In the genomic region with DNA sequence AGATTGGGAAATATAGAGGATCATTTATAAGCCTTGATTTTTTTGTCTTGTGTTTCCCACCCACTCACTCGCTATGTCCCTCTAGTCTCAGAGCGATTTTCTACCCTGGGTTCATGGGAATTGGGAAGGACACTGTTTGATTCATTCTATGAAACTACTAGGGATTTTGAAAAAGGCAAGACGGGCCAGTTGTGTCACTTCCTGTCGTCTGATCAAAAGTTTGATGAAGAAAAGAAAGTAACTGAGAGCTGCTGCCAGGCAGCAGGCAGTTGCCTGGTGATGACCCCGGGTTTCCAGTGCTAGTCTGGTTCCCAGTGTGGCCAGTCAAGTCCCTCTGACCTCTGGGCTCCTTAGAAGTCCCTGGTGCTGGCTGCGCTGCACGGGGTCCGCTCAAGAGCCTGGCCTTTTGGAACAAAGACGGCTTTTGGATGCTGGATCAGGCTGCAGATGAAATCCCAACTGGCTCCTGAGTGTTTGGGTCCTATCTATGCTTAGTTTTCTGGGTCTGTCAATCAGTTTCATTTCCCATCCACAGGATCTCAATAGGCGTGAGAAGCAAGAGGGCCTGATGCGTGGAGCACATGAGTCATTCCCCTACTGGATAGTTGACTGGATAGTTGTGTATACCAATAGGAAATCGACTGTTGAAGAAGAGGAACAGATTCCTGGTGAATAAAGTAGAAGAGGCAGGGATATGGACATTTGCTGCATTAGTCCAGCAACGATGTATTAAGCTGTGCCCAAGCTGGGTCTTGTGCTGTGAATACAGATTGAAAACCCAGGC, we compare ENCODE assay signal across 13 cellular contexts.
A peak's percentile ranks its signal among the peaks of the same experiment; 100 is the strongest.
DNase-seq lines count a peak whose midpoint lies in the region; TF ChIP-seq lines count a peak whose summit lies in the region.
"Had no signal": no experiment of that assay in that cellular context is flagged by ENCODE, and none has a peak within 500 bp of the region (broad histone marks: within the 10 kb centered on the region; RNA-seq: fewer than 3 reads in every experiment).

No MANE protein-coding gene starts in this region.

- no peak overlapping the region for H3K9ac ChIP-seq in H9 (ENCODE audit: extremely low read depth, insufficient read length, low read length)

- no peaks in the 10 kb centered on the region for H3K79me1 ChIP-seq in H9 (ENCODE audit: insufficient read depth, low read depth, low read length, poor library complexity, severe bottlenecking)

- TF ChIP-seq POLR2A in breast epithelium (IDR thresholded peaks at IDR 0.05), result no peak

- H2AFZ ChIP-seq in H9 (ENCODE audit: low read length), result no peak overlapping the region

- H3K27me3 Mint-ChIP-seq in CD4-positive, alpha-beta memory T cell, result no peaks in the 10 kb centered on the region
- H3K27me3 Mint-ChIP-seq in H9 (ENCODE audit: low read depth), result no peaks in the 10 kb centered on the region
- no peaks in the 10 kb centered on the region for H3K27me3 Mint-ChIP-seq in activated CD4-positive, alpha-beta memory T cell treated with anti-CD3 and anti-CD28 coated beads for 36 hours

- POLR2A ChIA-PET in CD4-positive, alpha-beta memory T cell (lab: Charles Lee; ENCODE audit: partially characterized antibody), result interaction anchor here (1.8 kb wide), 1 partner anchor 10 kb away, joined by 5 read pairs; no protein-coding TSS in a partner anchor
- POLR2A ChIA-PET in activated CD4-positive, alpha-beta memory T cell treated with anti-CD3 and anti-CD28 coated beads for 36 hours (lab: Charles Lee), result interaction anchor here (1.4 kb wide), 1 partner anchor 119 kb away, joined by 4 read pairs; the partner anchor contains the start of gene RUVBL1

- no peaks in the 10 kb centered on the region for H3K9me3 Mint-ChIP-seq in CD4-positive, alpha-beta memory T cell
- no peaks in the 10 kb centered on the region for H3K9me3 Mint-ChIP-seq in H9
- no peaks in the 10 kb centered on the region for H3K9me3 Mint-ChIP-seq in activated CD4-positive, alpha-beta memory T cell treated with anti-CD3 and anti-CD28 coated beads for 36 hours

- H3K4me1 ChIP-seq in CD4-positive, alpha-beta memory T cell (ENCODE audit: insufficient read depth, low read length), result peaks cover 11% of the 10 kb centered on the region
- H3K4me1 ChIP-seq in H9 (ENCODE audit: insufficient read depth, low read length) (no peaks in the 10 kb centered on the region), tibial artery (no peaks in the 10 kb centered on the region), breast epithelium (no peaks in the 10 kb centered on the region)
- H3K4me1 ChIP-seq: thyroid gland had no signal

- H3K27ac ChIP-seq in CD4-positive, alpha-beta memory T cell (ENCODE audit: low read depth, low read length), result peak overlapping the region; percentile 10
- H3K27ac ChIP-seq in H9 (ENCODE audit: insufficient read length, low read depth, low read length), result no peak overlapping the region
- no peak overlapping the region for H3K27ac ChIP-seq in tibial artery
- H3K27ac ChIP-seq in breast epithelium, result no peak overlapping the region
- H3K27ac ChIP-seq: thyroid gland had no signal

- no peak overlapping the region for H2AK5ac ChIP-seq in H9 (ENCODE audit: insufficient read length, low read length)

- H2BK15ac ChIP-seq in H9 (ENCODE audit: low read depth, low read length), result no peak overlapping the region

- no peak overlapping the region for H2BK5ac ChIP-seq in H9 (ENCODE audit: insufficient read length, low read length)

- H3K27ac Mint-ChIP-seq in CD4-positive, alpha-beta memory T cell, result peak overlapping the region in 6 of 7 donors; percentile 40 to 92 (median 60)
- peak overlapping the region in 2 of 3 experiments; percentile 21 to 56; a peak in 2 of 7 replicates for H3K27ac Mint-ChIP-seq in H9
- H3K27ac Mint-ChIP-seq in activated CD4-positive, alpha-beta memory T cell treated with anti-CD3 and anti-CD28 coated beads for 36 hours, result peak overlapping the region; percentile 76

- H3K14ac ChIP-seq in H9 (ENCODE audit: insufficient read depth, low read length), result no peak overlapping the region

- no peak overlapping the region for H3T11ph ChIP-seq in H9 (ENCODE audit: low read length)

- no peaks in the 10 kb centered on the region for H3K79me2 ChIP-seq in H9 (ENCODE audit: insufficient read depth, low read length)

- peaks cover 26 to 31% of the 10 kb centered on the region in 2 donors for H3K36me3 Mint-ChIP-seq in CD4-positive, alpha-beta memory T cell
- no peaks in the 10 kb centered on the region for H3K36me3 Mint-ChIP-seq in H9 (ENCODE audit: insufficient read depth in 1 of 3, low read depth in 3 of 3)
- H3K36me3 Mint-ChIP-seq in activated CD4-positive, alpha-beta memory T cell treated with anti-CD3 and anti-CD28 coated beads for 36 hours, result peaks cover 10% of the 10 kb centered on the region

- TF ChIP-seq CTCF in H9 (conservative IDR thresholded peaks at IDR 0.05), result no peak
- no peak for TF ChIP-seq CTCF in tibial artery (IDR thresholded peaks at IDR 0.05)
- no peak for TF ChIP-seq CTCF in breast epithelium (IDR thresholded peaks at IDR 0.05)

- H3K4me3 ChIP-seq in CD4-positive, alpha-beta memory T cell (ENCODE audit: low read length in 2 of 2), result peak overlapping the region in 1 of 2 donors; percentile 9
- no peak overlapping the region for H3K4me3 ChIP-seq in tibial artery
- H3K4me3 ChIP-seq in breast epithelium, result no peak overlapping the region
- H3K4me3 ChIP-seq: thyroid gland had no signal

- H3K36me3 ChIP-seq in CD4-positive, alpha-beta memory T cell (ENCODE audit: insufficient read depth, low read length), result peaks cover 8% of the 10 kb centered on the region
- H3K36me3 ChIP-seq in tibial artery (peaks cover 5 to 17% (median 15%) of the 10 kb centered on the region in 3 donors), breast epithelium (no peaks in the 10 kb centered on the region)

- H3K23me2 ChIP-seq in H9 (ENCODE audit: insufficient read length, low read depth, low read length, poor library complexity, severe bottlenecking), result no peaks in the 10 kb centered on the region

- intact Hi-C loops in CD4-positive, alpha-beta memory T cell (cut with micrococcal nuclease), result loop anchor here (2.0 kb wide), 1 partner anchor 74 kb away; no protein-coding TSS in a partner anchor
- intact Hi-C loops in activated CD4-positive, alpha-beta memory T cell treated with anti-CD3 and anti-CD28 coated beads for 36 hours (cut with micrococcal nuclease), result no loop called here
- intact Hi-C loops in tibial artery (cut with DNase I; ENCODE audit: low total_unique reads) (no loop called here), breast epithelium (cut with DNase I; ENCODE audit: low total_unique reads) (loop anchor here (10.0 kb wide), 1 partner anchor 1188 kb away; no protein-coding TSS in a partner anchor)

- H3K4ac ChIP-seq in H9 (ENCODE audit: low read depth, low read length), result no peak overlapping the region

- peak in 3 of 5 donors; percentile 5 to 12 (median 9) for DNase-seq in CD4-positive, alpha-beta memory T cell
- DNase-seq in H9 (no peak), foreskin melanocyte (peak; percentile 10), tibial artery (no peak), islet precursor cell (no peak), breast epithelium (ENCODE audit: low spot score in 2 of 2) (no peak), NCI-H146 treated with DMSO at 0.1 percent for 48 hours (lab: John Stamatoyannopoulos, UW; ENCODE audit: unreplicated experiment) (no peak)
- peak; percentile 45 for DNase-seq in activated CD4-positive, alpha-beta memory T cell treated with anti-CD3 and anti-CD28 coated beads for 36 hours
- DNase-seq: aorta; effector memory CD4-positive, alpha-beta T cell; MM.1S; NCI-H446; thyroid gland had no signal

- peak overlapping the region in 7 of 8 donors; percentile 20 to 61 (median 54) for H3K4me3 Mint-ChIP-seq in CD4-positive, alpha-beta memory T cell
- no peak overlapping the region for H3K4me3 Mint-ChIP-seq in H9
- no peak overlapping the region for H3K4me3 Mint-ChIP-seq in activated CD4-positive, alpha-beta memory T cell treated with anti-CD3 and anti-CD28 coated beads for 36 hours

- H2BK20ac ChIP-seq in H9 (ENCODE audit: low read depth, low read length, poor library complexity, severe bottlenecking), result no peak overlapping the region

- no peak overlapping the region for H2BK120ac ChIP-seq in H9 (ENCODE audit: low read depth, low read length, poor library complexity, severe bottlenecking)

- WGBS in H9 (ENCODE audit: extremely low coverage, insufficient read length, low lambda C conversion rate), result no CpG with 5 or more reads among the region's 13 CpGs

- no peak overlapping the region for H4K8ac ChIP-seq in H9 (replicated peaks; ENCODE audit: insufficient read length, low read depth, low read length)

- H4K5ac ChIP-seq in H9 (ENCODE audit: insufficient read length, low read depth, low read length), result no peak overlapping the region

- no peak overlapping the region for H3K23ac ChIP-seq in H9 (ENCODE audit: insufficient read length, low read depth, low read length)

- H3K56ac ChIP-seq in H9 (ENCODE audit: insufficient read length, low read depth, low read length), result no peak overlapping the region

- no peak overlapping the region for H4K91ac ChIP-seq in H9 (ENCODE audit: insufficient read length, low read depth, low read length)

- peaks cover 14 to 33% (median 16%) of the 10 kb centered on the region in 4 donors for H3K4me1 Mint-ChIP-seq in CD4-positive, alpha-beta memory T cell
- H3K4me1 Mint-ChIP-seq in H9, result peaks cover 5% of the 10 kb centered on the region in 2 experiments
- peaks cover 12% of the 10 kb centered on the region for H3K4me1 Mint-ChIP-seq in activated CD4-positive, alpha-beta memory T cell treated with anti-CD3 and anti-CD28 coated beads for 36 hours (ENCODE audit: low read depth)

- no peaks in the 10 kb centered on the region for H3K27me3 ChIP-seq in CD4-positive, alpha-beta memory T cell (ENCODE audit: insufficient read depth, low read length)
- no peaks in the 10 kb centered on the region for H3K27me3 ChIP-seq in H9 (ENCODE audit: insufficient read depth, low read length)
- no peaks in the 10 kb centered on the region for H3K27me3 ChIP-seq in tibial artery
- no peaks in the 10 kb centered on the region for H3K27me3 ChIP-seq in breast epithelium
- H3K27me3 ChIP-seq: thyroid gland had no signal

- no peaks in the 10 kb centered on the region for H3K9me3 ChIP-seq in CD4-positive, alpha-beta memory T cell (ENCODE audit: control insufficient read depth in 1 of 2, low read length in 2 of 2)
- H3K9me3 ChIP-seq in H9 (ENCODE audit: control insufficient read depth, low read depth, low read length) (no peaks in the 10 kb centered on the region), tibial artery (no peaks in the 10 kb centered on the region), breast epithelium (no peaks in the 10 kb centered on the region)
- H3K9me3 ChIP-seq: thyroid gland had no signal

- H3K18ac ChIP-seq in H9 (ENCODE audit: insufficient read length, low read depth, low read length), result no peak overlapping the region

- H3K4me2 ChIP-seq in H9 (ENCODE audit: insufficient read depth, insufficient read length, low read length), result no peak overlapping the region

- no peak overlapping the region for H2BK12ac ChIP-seq in H9 (ENCODE audit: insufficient read length, low read depth, low read length)

- CTCF ChIA-PET in CD4-positive, alpha-beta memory T cell (lab: Charles Lee; ENCODE audit: partially characterized antibody), result interaction anchor here (1.0 kb wide), 1 partner anchor 78 kb away, joined by 3 read pairs; no protein-coding TSS in a partner anchor
- CTCF ChIA-PET in activated CD4-positive, alpha-beta memory T cell treated with anti-CD3 and anti-CD28 coated beads for 36 hours (lab: Charles Lee), result interaction anchor here (0.8 kb wide), 1 partner anchor 79 kb away, joined by 3 read pairs; no protein-coding TSS in a partner anchor

- no peaks in the 10 kb centered on the region for H4K20me1 ChIP-seq in H9 (ENCODE audit: control insufficient read depth, insufficient read depth, insufficient read length)

Comparison
In these comparisons a context has a peak if more than half of its experiments do, and no peak if none do; other contexts are left out.
1. DNase-seq: peak in CD4-positive, alpha-beta memory T cell (3 of 5), activated CD4-positive, alpha-beta memory T cell treated with anti-CD3 and anti-CD28 coated beads for 36 hours (single experiment) and foreskin melanocyte (single experiment); none in H9 (single experiment), tibial artery (0 of 2), islet precursor cell (single experiment), breast epithelium (0 of 2) and NCI-H146 treated with DMSO at 0.1 percent for 48 hours (single experiment).
2. H3K4me3 Mint-ChIP-seq: peak in CD4-positive, alpha-beta memory T cell (7 of 8); none in H9 (0 of 2) and activated CD4-positive, alpha-beta memory T cell treated with anti-CD3 and anti-CD28 coated beads for 36 hours (single experiment).
3. intact Hi-C loops: an anchor here in CD4-positive, alpha-beta memory T cell (2.0 kb wide) and breast epithelium (10.0 kb wide); none called in activated CD4-positive, alpha-beta memory T cell treated with anti-CD3 and anti-CD28 coated beads for 36 hours and tibial artery.
4. Peak in every context shown above with its lines, with median percentiles within 50 percentile points of each other: H3K27ac Mint-ChIP-seq.